16 cellular contexts compared by ENCODE assay signal in genomic region chr11:71129624-71130023, GRCh38.
DNase-seq lines count a peak whose midpoint lies in the region; ATAC-seq and TF ChIP-seq lines count a peak whose summit lies in the region.
"Had no signal": no experiment of that assay in that cellular context is flagged by ENCODE, and none has a peak within 500 bp of the region (broad histone marks: within the 10 kb centered on the region; RNA-seq: fewer than 3 reads in every experiment).

No MANE protein-coding gene starts in this region.

- TF ChIP-seq CTCF in MCF 10A (IDR thresholded peaks at IDR 0.05; ENCODE audit: unreplicated experiment): no peak

- H3K27me3 ChIP-seq in MG63: no peaks in the 10 kb centered on the region
- H3K27me3 ChIP-seq: gastroesophageal sphincter, uterus had no signal

- peaks cover 15% of the 10 kb centered on the region for H3K9me3 Mint-ChIP-seq in MCF 10A (ENCODE audit: unreplicated experiment)
- no peaks in the 10 kb centered on the region for H3K9me3 Mint-ChIP-seq in activated CD4-positive, alpha-beta T cell treated with anti-CD3 and anti-CD28 coated beads for 36 hours (ENCODE audit: low read depth)
- H3K9me3 Mint-ChIP-seq in activated naive CD8-positive, alpha-beta T cell treated with anti-CD3 and anti-CD28 coated beads for 36 hours: no peaks in the 10 kb centered on the region
- H3K9me3 Mint-ChIP-seq: CD14-positive monocyte had no signal

- ATAC-seq in activated CD4-positive, alpha-beta T cell treated with anti-CD3 and anti-CD28 coated beads for 36 hours: no peak
- ATAC-seq: gastroesophageal sphincter had no signal

- no peak overlapping the region for H3K4me3 ChIP-seq in MG63
- no peak overlapping the region for H3K4me3 ChIP-seq in skeletal muscle cell (ENCODE audit: low read depth, low read length)
- H3K4me3 ChIP-seq: gastroesophageal sphincter, uterus had no signal

- H3K36me3 ChIP-seq in MG63: no peaks in the 10 kb centered on the region
- H3K36me3 ChIP-seq: gastroesophageal sphincter, uterus had no signal

- H3K4me1 Mint-ChIP-seq in MCF 10A (ENCODE audit: insufficient read depth, unreplicated experiment): no peaks in the 10 kb centered on the region
- no peaks in the 10 kb centered on the region for H3K4me1 Mint-ChIP-seq in activated CD4-positive, alpha-beta T cell treated with anti-CD3 and anti-CD28 coated beads for 36 hours
- H3K4me1 Mint-ChIP-seq in activated naive CD8-positive, alpha-beta T cell treated with anti-CD3 and anti-CD28 coated beads for 36 hours: no peaks in the 10 kb centered on the region
- H3K4me1 Mint-ChIP-seq: CD14-positive monocyte had no signal

- intact Hi-C loops in MCF 10A (cut with micrococcal nuclease): no loop called here
- intact Hi-C loops in activated CD4-positive, alpha-beta T cell treated with anti-CD3 and anti-CD28 coated beads for 36 hours (cut with DNase I, micrococcal nuclease): no loop called here

- H3K27ac Mint-ChIP-seq in MCF 10A (ENCODE audit: low read depth, unreplicated experiment): no peak overlapping the region
- no peak overlapping the region for H3K27ac Mint-ChIP-seq in activated CD4-positive, alpha-beta T cell treated with anti-CD3 and anti-CD28 coated beads for 36 hours
- no peak overlapping the region for H3K27ac Mint-ChIP-seq in activated naive CD8-positive, alpha-beta T cell treated with anti-CD3 and anti-CD28 coated beads for 36 hours
- H3K27ac Mint-ChIP-seq: CD14-positive monocyte had no signal

- H3K27me3 Mint-ChIP-seq in MCF 10A (ENCODE audit: insufficient read depth, unreplicated experiment): no peaks in the 10 kb centered on the region
- no peaks in the 10 kb centered on the region for H3K27me3 Mint-ChIP-seq in activated CD4-positive, alpha-beta T cell treated with anti-CD3 and anti-CD28 coated beads for 36 hours
- H3K27me3 Mint-ChIP-seq in activated naive CD8-positive, alpha-beta T cell treated with anti-CD3 and anti-CD28 coated beads for 36 hours: peaks cover 13% of the 10 kb centered on the region

- no TSS peak for BruUV-seq in MCF 10A (replicated peaks; lab: Mats Ljungman, UMichigan)

- POLR2A ChIA-PET in MCF 10A (lab: Yijun Ruan, JAX): interaction anchor here (1.0 kb wide), 1 partner anchor 9 kb away, joined by 3 read pairs; no protein-coding TSS in a partner anchor
- POLR2A ChIA-PET in activated CD4-positive, alpha-beta T cell treated with anti-CD3 and anti-CD28 coated beads for 36 hours (lab: Charles Lee): no interaction called here

- DNase-seq in Daoy (ENCODE audit: low read depth) (peak; percentile 87), MG63 (peak; percentile 77), MCF 10A (ENCODE audit: unreplicated experiment) (peak; percentile 10), skeletal muscle cell (ENCODE audit: low read depth) (peak; percentile 29), NCI-H2081 treated with DMSO at 0.1 percent for 48 hours (lab: John Stamatoyannopoulos, UW) (no peak), activated gamma-delta T cell (lab: John Stamatoyannopoulos, UW) (no peak)
- DNase-seq in activated CD4-positive, alpha-beta T cell treated with anti-CD3 and anti-CD28 coated beads for 36 hours: no peak
- DNase-seq in activated naive CD8-positive, alpha-beta T cell treated with anti-CD3 and anti-CD28 coated beads for 36 hours: no peak
- DNase-seq: activated CD4-positive, alpha-beta T cell treated with anti-CD3 and anti-CD28 coated beads, Interleukin-2, amount 50 U/mL, for 48 hours; aorta; H7; MM.1S; NCI-H446; uterus had no signal

- H3K36me3 Mint-ChIP-seq in MCF 10A (ENCODE audit: insufficient read depth, unreplicated experiment): no peaks in the 10 kb centered on the region
- no peaks in the 10 kb centered on the region for H3K36me3 Mint-ChIP-seq in activated CD4-positive, alpha-beta T cell treated with anti-CD3 and anti-CD28 coated beads for 36 hours (ENCODE audit: low read depth)
- H3K36me3 Mint-ChIP-seq in activated naive CD8-positive, alpha-beta T cell treated with anti-CD3 and anti-CD28 coated beads for 36 hours: no peaks in the 10 kb centered on the region
- H3K36me3 Mint-ChIP-seq: CD14-positive monocyte had no signal

- CTCF ChIA-PET in MCF 10A (lab: Yijun Ruan, JAX): no interaction called here
- CTCF ChIA-PET in activated CD4-positive, alpha-beta T cell treated with anti-CD3 and anti-CD28 coated beads for 36 hours (lab: Charles Lee): interaction anchor here (0.6 kb wide), 1 partner anchor 183 kb away, joined by 3 read pairs; no protein-coding TSS in a partner anchor

- no peaks in the 10 kb centered on the region for H3K9me3 ChIP-seq in MG63
- H3K9me3 ChIP-seq: gastroesophageal sphincter, uterus had no signal

- no peak overlapping the region for H3K4me3 Mint-ChIP-seq in MCF 10A (ENCODE audit: unreplicated experiment)
- H3K4me3 Mint-ChIP-seq in activated CD4-positive, alpha-beta T cell treated with anti-CD3 and anti-CD28 coated beads for 36 hours: no peak overlapping the region
- no peak overlapping the region for H3K4me3 Mint-ChIP-seq in activated naive CD8-positive, alpha-beta T cell treated with anti-CD3 and anti-CD28 coated beads for 36 hours
- H3K4me3 Mint-ChIP-seq: CD14-positive monocyte had no signal

Comparison
In these comparisons a context has a peak if more than half of its experiments do, and no peak if none do; other contexts are left out.
1. DNase-seq: peak in Daoy (single experiment), MG63 (single experiment), MCF 10A (single experiment) and skeletal muscle cell (single experiment); none in activated CD4-positive, alpha-beta T cell treated with anti-CD3 and anti-CD28 coated beads for 36 hours (single experiment), NCI-H2081 treated with DMSO at 0.1 percent for 48 hours (single experiment), activated gamma-delta T cell (single experiment) and activated naive CD8-positive, alpha-beta T cell treated with anti-CD3 and anti-CD28 coated beads for 36 hours (single experiment).